21 cellular contexts compared by ENCODE assay signal in the genomic region with DNA sequence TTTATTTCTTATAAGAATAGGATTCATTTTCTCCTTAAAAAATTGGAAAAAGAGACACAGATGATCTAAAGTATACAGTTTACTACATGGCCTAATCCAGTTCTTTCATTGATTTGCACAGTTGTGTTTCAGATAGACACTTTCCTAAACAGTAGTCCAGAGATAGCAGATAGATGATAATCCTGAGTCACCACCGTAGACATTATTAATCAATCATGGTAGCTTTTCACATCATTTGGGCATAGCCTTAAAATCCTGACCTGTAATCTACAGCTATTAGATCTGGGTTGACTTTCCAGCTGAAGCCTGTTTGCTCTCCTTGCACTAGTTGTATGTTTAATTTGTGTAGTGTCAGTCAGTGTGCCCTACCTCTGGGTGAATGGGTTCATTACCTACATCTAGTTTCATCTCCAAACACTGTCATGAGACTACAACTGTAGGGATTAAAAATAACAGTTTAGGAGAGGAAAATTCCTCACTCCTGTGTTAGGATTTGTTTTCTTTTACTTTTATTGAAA. TPM values are rescaled to one million over a fixed set of nuclear protein-coding genes. Genes with fewer than 3 reads are reported as not detected.
DNase-seq lines count a peak whose midpoint lies in the region; ATAC-seq, FAIRE-seq and TF ChIP-seq lines count a peak whose summit lies in the region.
"Had no signal": no experiment of that assay in that cellular context is flagged by ENCODE, and none has a peak within 500 bp of the region (broad histone marks: within the 10 kb centered on the region; RNA-seq: fewer than 3 reads in every experiment).

No MANE protein-coding gene starts in this region.

- no peak overlapping the region for H2AK5ac ChIP-seq in trophoblast cell (ENCODE audit: low read length)

- TF ChIP-seq POLR2A in GM12891 (IDR thresholded peaks at IDR 0.05; ENCODE audit: low read depth, low read length) (no peak), K562 (conservative IDR thresholded peaks at IDR 0.05) (no peak), prostate gland (IDR thresholded peaks at IDR 0.05) (no peak)

- TF ChIP-seq EP300 in K562 (IDR thresholded peaks at IDR 0.05; ENCODE audit: low read length) = no peak

- WGBS in K562 (ENCODE audit: insufficient coverage, low coverage, missing lambda C conversion rate) = 0% methylated on average over 1 of the region's 1 CpG
- WGBS in trophoblast cell (ENCODE audit: extremely low coverage, insufficient coverage, insufficient read length) = no CpG with 5 or more reads among the region's 1 CpG
- 77% methylated on average over 1 of the region's 1 CpG for WGBS in prostate gland

- H2AFZ ChIP-seq in K562 (ENCODE audit: low read depth, low read length) (0 out of 2 replicates have a peak overlapping the region, but pooled peaks have one; percentile 16), trophoblast cell (ENCODE audit: insufficient read depth, low read length, poor library complexity) (no peak overlapping the region)
- H2AFZ ChIP-seq: GM23248 had no signal

- H3K9me3 ChIP-seq in HEK293 (ENCODE audit: control insufficient read depth, insufficient read depth, low read depth, low read length) (no peaks in the 10 kb centered on the region; the same call in 1 of the 2 replicates), K562 (replicated peaks; ENCODE audit: control insufficient read depth, insufficient read depth, low read depth, low read length) (no peaks in the 10 kb centered on the region), trophoblast cell (ENCODE audit: insufficient read depth, low read depth, low read length) (no peaks in the 10 kb centered on the region), prostate gland (no peaks in the 10 kb centered on the region)
- H3K9me3 ChIP-seq: BE2C had no signal

- no peaks in the 10 kb centered on the region for H4K20me1 ChIP-seq in K562 (replicated peaks; ENCODE audit: control insufficient read depth, insufficient read depth, low read length)

- H3K79me1 ChIP-seq in trophoblast cell (ENCODE audit: low read length) = no peaks in the 10 kb centered on the region

- no peaks in the 10 kb centered on the region for H3K9me1 ChIP-seq in K562 (ENCODE audit: control insufficient read depth, insufficient read depth, low read length)

- DNase-seq in GM12891 (ENCODE audit: insufficient read length, low spot score) (no peak), K562 (ENCODE audit: extremely low read depth in 1 of 4, low spot score in 3 of 4) (no peak), trophoblast cell (no peak), dorsolateral prefrontal cortex (no peak), prostate gland (ENCODE audit: low spot score) (no peak)
- DNase-seq: ACHN; BE2C; C1 segment of cervical spinal cord; CD4-positive, CD25-positive, alpha-beta regulatory T cell; CD8-positive, alpha-beta memory T cell; COR-L47; DMS153; DMS79 treated with DMSO at 0.1 percent for 48 hours; GF-D8; GM23248; HCEC 1CT had no signal

- BruUV-seq in K562 (replicated peaks; lab: Mats Ljungman, UMichigan) = no TSS peak

- no peaks in the 10 kb centered on the region for H3K79me2 ChIP-seq in K562 (ENCODE audit: control insufficient read depth, insufficient read depth, low read length)
- no peaks in the 10 kb centered on the region for H3K79me2 ChIP-seq in trophoblast cell (ENCODE audit: control insufficient read depth, insufficient read depth, low read length, poor library complexity)

- H2BK5ac ChIP-seq in trophoblast cell (ENCODE audit: low read depth, low read length, poor library complexity) = no peak overlapping the region

- no peak overlapping the region for H3K18ac ChIP-seq in trophoblast cell (ENCODE audit: low read length)

- H4K12ac ChIP-seq in trophoblast cell (ENCODE audit: low read depth, low read length) = no peak overlapping the region

- intact Hi-C loops in K562 (cut with micrococcal nuclease) = no loop called here
- intact Hi-C loops in dorsolateral prefrontal cortex (cut with DNase I) = no loop called here
- intact Hi-C loops in prostate gland (cut with DNase I) = loop anchor here (10.0 kb wide), 1 partner anchor 75 kb away; no protein-coding TSS in a partner anchor

- H3K23ac ChIP-seq in trophoblast cell (ENCODE audit: low read length) = peak overlapping the region; percentile 89

- H3K27ac ChIP-seq in HEK293 (ENCODE audit: extremely low read depth, low read depth, low read length) = no peak overlapping the region
- H3K27ac ChIP-seq in K562 (ENCODE audit: extremely low read depth, low read depth, low read length) = no peak overlapping the region
- H3K27ac ChIP-seq in trophoblast cell (ENCODE audit: low read depth, low read length) = no peak overlapping the region
- no peak overlapping the region for H3K27ac ChIP-seq in dorsolateral prefrontal cortex
- no peak overlapping the region for H3K27ac ChIP-seq in prostate gland
- H3K27ac ChIP-seq: GM23248 had no signal

- POLR2A ChIA-PET in HEK293 (lab: Yijun Ruan, JAX) (no interaction called here), K562 (lab: Yijun Ruan, JAX) (no interaction called here)

- in situ Hi-C loops in K562 (cut with MboI) = no loop called here

- CTCF ChIA-PET in HEK293 (lab: Yijun Ruan, JAX) = interaction anchor here (0.6 to 1.6 kb wide), 5 partner anchors 12 to 1090 kb away, joined by 3 to 5 read pairs (median 3); no protein-coding TSS in a partner anchor
- CTCF ChIA-PET in K562 (lab: Yijun Ruan, JAX; ENCODE audit: low intra/inter-chr PET ratio) = no interaction called here

- no peak for ATAC-seq in K562
- no peak for ATAC-seq in HG02763 (IDR thresholded peaks at IDR 0.05; ENCODE audit: unreplicated experiment)
- ATAC-seq: GM12878 had no signal

- H3K4ac ChIP-seq in trophoblast cell (ENCODE audit: low read depth, low read length) = no peak overlapping the region

- H3K14ac ChIP-seq in trophoblast cell (ENCODE audit: low read length) = no peak overlapping the region

- H3K4me1 ChIP-seq in HEK293 (ENCODE audit: control insufficient read depth, insufficient read depth, low read length) (no peaks in the 10 kb centered on the region), K562 (replicated peaks in 1 of 2; ENCODE audit: control insufficient read depth in 2 of 2, insufficient read depth in 2 of 2, low read length in 2 of 2) (no peaks in the 10 kb centered on the region), trophoblast cell (ENCODE audit: control insufficient read depth in 1 of 2, insufficient read depth in 2 of 2, low read length in 2 of 2) (no peaks in the 10 kb centered on the region), prostate gland (replicated peaks) (no peaks in the 10 kb centered on the region)
- H3K4me1 ChIP-seq: BE2C had no signal

- no peak overlapping the region for H2BK120ac ChIP-seq in trophoblast cell (ENCODE audit: insufficient read depth, low read length, poor library complexity)

- H3K27me3 ChIP-seq in K562 (ENCODE audit: control insufficient read depth in 2 of 2, insufficient read depth in 2 of 2, low read length in 2 of 2) (no peaks in the 10 kb centered on the region), trophoblast cell (ENCODE audit: insufficient read depth, low read length) (no peaks in the 10 kb centered on the region), dorsolateral prefrontal cortex (no peaks in the 10 kb centered on the region), prostate gland (replicated peaks; ENCODE audit: insufficient read depth) (no peaks in the 10 kb centered on the region)
- H3K27me3 ChIP-seq: BE2C had no signal

- no peak overlapping the region for H4K8ac ChIP-seq in trophoblast cell (ENCODE audit: low read depth, low read length)

- H3K4me2 ChIP-seq in K562 (ENCODE audit: insufficient read depth, low read length) = no peak overlapping the region
- no peak overlapping the region for H3K4me2 ChIP-seq in trophoblast cell (ENCODE audit: low read length)

- H3K4me3 ChIP-seq in HEK293 (ENCODE audit: low read depth, low read length) = no peak overlapping the region
- no peak overlapping the region for H3K4me3 ChIP-seq in K562
- no peak overlapping the region for H3K4me3 ChIP-seq in trophoblast cell (ENCODE audit: low read depth, low read length)
- no peak overlapping the region for H3K4me3 ChIP-seq in dorsolateral prefrontal cortex
- no peak overlapping the region for H3K4me3 ChIP-seq in prostate gland
- H3K4me3 ChIP-seq: GM12878, GM23248 had no signal

- no peak overlapping the region for H4K91ac ChIP-seq in trophoblast cell (ENCODE audit: low read depth, low read length)

- H3K9ac ChIP-seq in K562 (ENCODE audit: insufficient read depth in 1 of 2, low read depth in 2 of 2, low read length in 2 of 2) (no peak overlapping the region), trophoblast cell (ENCODE audit: low read length) (no peak overlapping the region)
- H3K9ac ChIP-seq: GM23248 had no signal

- H2BK12ac ChIP-seq in trophoblast cell (ENCODE audit: low read length) = no peak overlapping the region

- H3K36me3 ChIP-seq in HEK293 (ENCODE audit: control insufficient read depth in 2 of 2, insufficient read depth in 1 of 2, low read length in 2 of 2) (no peaks in the 10 kb centered on the region), K562 (ENCODE audit: control insufficient read depth, insufficient read depth, low read length) (no peaks in the 10 kb centered on the region), trophoblast cell (ENCODE audit: control insufficient read depth in 1 of 2, insufficient read depth in 2 of 2, low read length in 2 of 2) (no peaks in the 10 kb centered on the region), prostate gland (no peaks in the 10 kb centered on the region)
- H3K36me3 ChIP-seq: BE2C had no signal

- FAIRE-seq in GM12891 (lab: Jason Lieb, UNC) (peak; percentile 5), K562 (lab: Jason Lieb, UNC) (no peak)
- FAIRE-seq: A204.1, GM12878 had no signal

- no peak for TF ChIP-seq RAD21 in K562 (CRISPR knock-in tag; conservative IDR thresholded peaks at IDR 0.05 in 1 of 2, IDR thresholded peaks at IDR 0.05 in 1 of 2)

- TF ChIP-seq CTCF in HEK293 (tag by site-specific recombination; IDR thresholded peaks at IDR 0.05) = no peak
- TF ChIP-seq CTCF in K562 (IDR thresholded peaks at IDR 0.05 in 2 of 3, conservative IDR thresholded peaks at IDR 0.05 in 1 of 3; ENCODE audit: insufficient read depth in 2 of 3, low read depth in 1 of 3, low read length in 3 of 3) = no peak
- TF ChIP-seq CTCF in dorsolateral prefrontal cortex (IDR thresholded peaks at IDR 0.05 in 54 of 56, conservative IDR thresholded peaks at IDR 0.05 in 2 of 56; ENCODE audit: low read depth in 1 of 56, partially characterized antibody in 56 of 56) = no peak
- TF ChIP-seq CTCF in prostate gland (IDR thresholded peaks at IDR 0.05) = no peak

RNA-seq across cellular contexts. Expression of a gene that starts 14.1 kb away (rescaled TPM):
- not detected for polyA plus RNA-seq in GM12891 (2012; ENCODE audit: low read depth, missing spikeins)
- not detected in 2 replicates for total RNA-seq in K562 (2011; cell fraction: chromatin; rRNA removed; ENCODE audit: low replicate concordance)
- total RNA-seq in K562 (2011; cell fraction: nucleolus; rRNA removed) = not detected in 2 replicates
- total RNA-seq in K562 (2011; cell fraction: nucleoplasm; rRNA removed) = not detected in 2 replicates
- total RNA-seq in K562 (2014; rRNA removed) (not detected in 2 replicates), K562 (2014; rRNA removed; fragmentation: Illumina TruSeq; extraction: Trizol) (not detected in 2 replicates), K562 (2015; rRNA removed; fragmentation: Illumina TruSeq; extraction: Trizol) (not detected in 2 replicates), K562 (2021) (not detected in 2 replicates), dorsolateral prefrontal cortex (under 1 TPM in 1 of 120 experiments, not detected in 119; 0.11 TPM), prostate gland (1 to 10 TPM in 1 of 2 donors, not detected in 1; 4.7 TPM)
- polyA plus RNA-seq in K562 (2011; rRNA removed) (not detected in 2 replicates), K562 (2014; fragmentation: Illumina TruSeq; extraction: Trizol) (not detected in 2 replicates), K562 (2014; fragmentation: Nextera tagmentation; extraction: Ambion mirVana) (not detected), K562 (2014; rRNA removed) (not detected in 2 replicates)
- not detected in 2 replicates for polyA plus RNA-seq in K562 (2011; cell fraction: cytosol; rRNA removed)
- polyA plus RNA-seq in K562 (2011; cell fraction: nucleus; rRNA removed) = not detected in 2 replicates
- not detected in 2 replicates for polyA plus RNA-seq in K562 (2012)
- not detected in 2 replicates for polyA minus RNA-seq in K562 (2011; rRNA and poly(A)+ RNA removed)
- not detected in 2 replicates for polyA minus RNA-seq in K562 (2011; cell fraction: cytosol; rRNA and poly(A)+ RNA removed)
- polyA minus RNA-seq in K562 (2011; cell fraction: nucleus; rRNA and poly(A)+ RNA removed) = not detected in 2 replicates
- not detected in 2 replicates for polyA plus RNA-seq in trophoblast cell (2013)
- total RNA-seq: CD4-positive, CD25-positive, alpha-beta regulatory T cell; CD8-positive, alpha-beta memory T cell; GM12878; GM23248; H4 had no signal
- polyA plus RNA-seq: CD4-positive, CD25-positive, alpha-beta regulatory T cell; CD8-positive, alpha-beta memory T cell; GM12878; GM23248 had no signal

RNA-seq across cellular contexts. Expression of a gene that starts 38.0 kb away (rescaled TPM):
- 40.7 TPM for polyA plus RNA-seq in GM12891 (2012; ENCODE audit: low read depth, missing spikeins)
- total RNA-seq in K562 (2011; cell fraction: chromatin; rRNA removed; ENCODE audit: low replicate concordance) = 4.1 and 4.8 TPM in 2 replicates
- total RNA-seq in K562 (2011; cell fraction: nucleolus; rRNA removed) = 2.8 and 3.6 TPM in 2 replicates
- 7.7 and 8.2 TPM in 2 replicates for total RNA-seq in K562 (2011; cell fraction: nucleoplasm; rRNA removed)
- total RNA-seq in K562 (2014; rRNA removed) (14.0 and 14.5 TPM in 2 replicates), K562 (2014; rRNA removed; fragmentation: Illumina TruSeq; extraction: Trizol) (14.0 and 15.0 TPM in 2 replicates), K562 (2015; rRNA removed; fragmentation: Illumina TruSeq; extraction: Trizol) (15.8 and 16.3 TPM in 2 replicates), K562 (2021) (13.8 and 14.1 TPM in 2 replicates), dorsolateral prefrontal cortex (10 to 100 TPM; 20.0 to 49.0 (median 31.9) TPM), prostate gland (100 to 1,000 TPM in 1 of 2 donors, 10 to 100 TPM in 1; 76.6 to 144 TPM)
- polyA plus RNA-seq in K562 (2011; rRNA removed) (11.9 and 42.6 TPM in 2 replicates), K562 (2014; fragmentation: Illumina TruSeq; extraction: Trizol) (17.6 and 19.2 TPM in 2 replicates), K562 (2014; fragmentation: Nextera tagmentation; extraction: Ambion mirVana) (10 to 100 TPM; 12.5 to 22.6 TPM), K562 (2014; rRNA removed) (15.6 and 19.6 TPM in 2 replicates)
- polyA plus RNA-seq in K562 (2011; cell fraction: cytosol; rRNA removed) = 11.2 and 59.9 TPM in 2 replicates
- polyA plus RNA-seq in K562 (2011; cell fraction: nucleus; rRNA removed) = 4.7 and 17.6 TPM in 2 replicates
- 19.8 and 33.0 TPM in 2 replicates for polyA plus RNA-seq in K562 (2012)
- 4.8 and 14.9 TPM in 2 replicates for polyA minus RNA-seq in K562 (2011; rRNA and poly(A)+ RNA removed)
- polyA minus RNA-seq in K562 (2011; cell fraction: cytosol; rRNA and poly(A)+ RNA removed) = 3.6 and 13.6 TPM in 2 replicates
- 2.0 and 10.0 TPM in 2 replicates for polyA minus RNA-seq in K562 (2011; cell fraction: nucleus; rRNA and poly(A)+ RNA removed)
- polyA plus RNA-seq in trophoblast cell (2013) = 38.4 and 40.9 TPM in 2 replicates
